3 cellular contexts compared by ENCODE assay signal in the genomic region with DNA sequence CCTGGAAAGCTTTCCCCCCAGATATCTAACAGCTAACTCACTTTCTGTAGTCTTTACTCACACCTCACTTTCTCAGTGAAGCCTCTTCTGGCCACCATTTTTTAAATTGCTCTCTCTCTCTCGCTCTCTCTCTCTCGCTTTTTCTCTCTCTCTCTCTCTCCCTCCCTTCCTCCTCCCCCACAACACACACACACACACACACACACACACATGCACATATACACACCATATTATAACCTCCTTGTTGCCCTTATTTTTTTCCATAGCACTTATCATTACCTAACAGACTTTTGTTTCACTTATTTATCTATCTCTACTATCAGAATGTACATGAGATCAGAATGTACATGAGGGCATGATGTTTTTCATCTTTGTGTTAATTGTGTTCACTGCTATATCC.
TF ChIP-seq lines count a peak whose summit lies in the region.

No MANE protein-coding gene starts in this region.

TF ChIP-seq in GM23338, 12 proteins besides CTCF, POLR2A, EP300 and RAD21 (continues in another document):
- TF ChIP-seq JUNB (IDR thresholded peaks at IDR 0.05; ENCODE audit: unreplicated experiment) = no peak
- TF ChIP-seq POLR2AphosphoS5 (IDR thresholded peaks at IDR 0.05; ENCODE audit: low read depth) = no peak
- TF ChIP-seq, protein P1, sequence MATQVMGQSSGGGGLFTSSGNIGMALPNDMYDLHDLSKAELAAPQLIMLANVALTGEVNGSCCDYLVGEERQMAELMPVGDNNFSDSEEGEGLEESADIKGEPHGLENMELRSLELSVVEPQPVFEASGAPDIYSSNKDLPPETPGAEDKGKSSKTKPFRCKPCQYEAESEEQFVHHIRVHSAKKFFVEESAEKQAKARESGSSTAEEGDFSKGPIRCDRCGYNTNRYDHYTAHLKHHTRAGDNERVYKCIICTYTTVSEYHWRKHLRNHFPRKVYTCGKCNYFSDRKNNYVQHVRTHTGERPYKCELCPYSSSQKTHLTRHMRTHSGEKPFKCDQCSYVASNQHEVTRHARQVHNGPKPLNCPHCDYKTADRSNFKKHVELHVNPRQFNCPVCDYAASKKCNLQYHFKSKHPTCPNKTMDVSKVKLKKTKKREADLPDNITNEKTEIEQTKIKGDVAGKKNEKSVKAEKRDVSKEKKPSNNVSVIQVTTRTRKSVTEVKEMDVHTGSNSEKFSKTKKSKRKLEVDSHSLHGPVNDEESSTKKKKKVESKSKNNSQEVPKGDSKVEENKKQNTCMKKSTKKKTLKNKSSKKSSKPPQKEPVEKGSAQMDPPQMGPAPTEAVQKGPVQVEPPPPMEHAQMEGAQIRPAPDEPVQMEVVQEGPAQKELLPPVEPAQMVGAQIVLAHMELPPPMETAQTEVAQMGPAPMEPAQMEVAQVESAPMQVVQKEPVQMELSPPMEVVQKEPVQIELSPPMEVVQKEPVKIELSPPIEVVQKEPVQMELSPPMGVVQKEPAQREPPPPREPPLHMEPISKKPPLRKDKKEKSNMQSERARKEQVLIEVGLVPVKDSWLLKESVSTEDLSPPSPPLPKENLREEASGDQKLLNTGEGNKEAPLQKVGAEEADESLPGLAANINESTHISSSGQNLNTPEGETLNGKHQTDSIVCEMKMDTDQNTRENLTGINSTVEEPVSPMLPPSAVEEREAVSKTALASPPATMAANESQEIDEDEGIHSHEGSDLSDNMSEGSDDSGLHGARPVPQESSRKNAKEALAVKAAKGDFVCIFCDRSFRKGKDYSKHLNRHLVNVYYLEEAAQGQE (IDR thresholded peaks at IDR 0.05; ENCODE audit: unreplicated experiment) = no peak
- TF ChIP-seq ZNF114 (CRISPR knock-in tag; IDR thresholded peaks at IDR 0.05) = no peak
- TF ChIP-seq ZNF331 (CRISPR knock-in tag; IDR thresholded peaks at IDR 0.05; ENCODE audit: low read depth) = no peak
- no peak for TF ChIP-seq EZH2 (IDR thresholded peaks at IDR 0.05; ENCODE audit: low read depth, unreplicated experiment)
- TF ChIP-seq CREB1 (CRISPR knock-in tag; IDR thresholded peaks at IDR 0.05; ENCODE audit: low read depth) = no peak
- TF ChIP-seq STAT1 (IDR thresholded peaks at IDR 0.05; ENCODE audit: unreplicated experiment) = no peak

TF ChIP-seq in IMR-90, 13 proteins besides CTCF, POLR2A, EP300 and RAD21:
- TF ChIP-seq RCOR1 (IDR thresholded peaks at IDR 0.05; ENCODE audit: insufficient replicate concordance, low read length) (no peak), MAZ (IDR thresholded peaks at IDR 0.05; ENCODE audit: borderline replicate concordance, low read depth, low read length) (no peak), SMC3 (IDR thresholded peaks at IDR 0.05; ENCODE audit: low read depth, low read length) (no peak), NFE2L2 (IDR thresholded peaks at IDR 0.05; ENCODE audit: low read depth, low read length) (no peak), MXI1 (IDR thresholded peaks at IDR 0.05; ENCODE audit: borderline replicate concordance, low read depth, low read length) (no peak), CHD1 (IDR thresholded peaks at IDR 0.05; ENCODE audit: low read depth, low read length) (no peak), BHLHE40 (IDR thresholded peaks at IDR 0.05; ENCODE audit: low read depth, low read length) (no peak), RFX5 (IDR thresholded peaks at IDR 0.05; ENCODE audit: low read depth, low read length) (no peak), FOS (IDR thresholded peaks at IDR 0.05; ENCODE audit: low read depth, low read length) (no peak)
- TF ChIP-seq, protein P2, sequence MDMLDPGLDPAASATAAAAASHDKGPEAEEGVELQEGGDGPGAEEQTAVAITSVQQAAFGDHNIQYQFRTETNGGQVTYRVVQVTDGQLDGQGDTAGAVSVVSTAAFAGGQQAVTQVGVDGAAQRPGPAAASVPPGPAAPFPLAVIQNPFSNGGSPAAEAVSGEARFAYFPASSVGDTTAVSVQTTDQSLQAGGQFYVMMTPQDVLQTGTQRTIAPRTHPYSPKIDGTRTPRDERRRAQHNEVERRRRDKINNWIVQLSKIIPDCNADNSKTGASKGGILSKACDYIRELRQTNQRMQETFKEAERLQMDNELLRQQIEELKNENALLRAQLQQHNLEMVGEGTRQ (IDR thresholded peaks at IDR 0.05; ENCODE audit: low read depth, low read length) = no peak

TF ChIP-seq in H1, 55 proteins besides CTCF, POLR2A, EP300 and RAD21:
- no peak for TF ChIP-seq ASH2L (IDR thresholded peaks at IDR 0.05; ENCODE audit: low read length)
- no peak for TF ChIP-seq TAF7 (optimal IDR thresholded peaks at IDR 0.05; ENCODE audit: borderline replicate concordance, low read depth, low read length)
- TF ChIP-seq TCF12 (IDR thresholded peaks at IDR 0.05; ENCODE audit: low read depth, low read length) = no peak
- TF ChIP-seq, protein P3, sequence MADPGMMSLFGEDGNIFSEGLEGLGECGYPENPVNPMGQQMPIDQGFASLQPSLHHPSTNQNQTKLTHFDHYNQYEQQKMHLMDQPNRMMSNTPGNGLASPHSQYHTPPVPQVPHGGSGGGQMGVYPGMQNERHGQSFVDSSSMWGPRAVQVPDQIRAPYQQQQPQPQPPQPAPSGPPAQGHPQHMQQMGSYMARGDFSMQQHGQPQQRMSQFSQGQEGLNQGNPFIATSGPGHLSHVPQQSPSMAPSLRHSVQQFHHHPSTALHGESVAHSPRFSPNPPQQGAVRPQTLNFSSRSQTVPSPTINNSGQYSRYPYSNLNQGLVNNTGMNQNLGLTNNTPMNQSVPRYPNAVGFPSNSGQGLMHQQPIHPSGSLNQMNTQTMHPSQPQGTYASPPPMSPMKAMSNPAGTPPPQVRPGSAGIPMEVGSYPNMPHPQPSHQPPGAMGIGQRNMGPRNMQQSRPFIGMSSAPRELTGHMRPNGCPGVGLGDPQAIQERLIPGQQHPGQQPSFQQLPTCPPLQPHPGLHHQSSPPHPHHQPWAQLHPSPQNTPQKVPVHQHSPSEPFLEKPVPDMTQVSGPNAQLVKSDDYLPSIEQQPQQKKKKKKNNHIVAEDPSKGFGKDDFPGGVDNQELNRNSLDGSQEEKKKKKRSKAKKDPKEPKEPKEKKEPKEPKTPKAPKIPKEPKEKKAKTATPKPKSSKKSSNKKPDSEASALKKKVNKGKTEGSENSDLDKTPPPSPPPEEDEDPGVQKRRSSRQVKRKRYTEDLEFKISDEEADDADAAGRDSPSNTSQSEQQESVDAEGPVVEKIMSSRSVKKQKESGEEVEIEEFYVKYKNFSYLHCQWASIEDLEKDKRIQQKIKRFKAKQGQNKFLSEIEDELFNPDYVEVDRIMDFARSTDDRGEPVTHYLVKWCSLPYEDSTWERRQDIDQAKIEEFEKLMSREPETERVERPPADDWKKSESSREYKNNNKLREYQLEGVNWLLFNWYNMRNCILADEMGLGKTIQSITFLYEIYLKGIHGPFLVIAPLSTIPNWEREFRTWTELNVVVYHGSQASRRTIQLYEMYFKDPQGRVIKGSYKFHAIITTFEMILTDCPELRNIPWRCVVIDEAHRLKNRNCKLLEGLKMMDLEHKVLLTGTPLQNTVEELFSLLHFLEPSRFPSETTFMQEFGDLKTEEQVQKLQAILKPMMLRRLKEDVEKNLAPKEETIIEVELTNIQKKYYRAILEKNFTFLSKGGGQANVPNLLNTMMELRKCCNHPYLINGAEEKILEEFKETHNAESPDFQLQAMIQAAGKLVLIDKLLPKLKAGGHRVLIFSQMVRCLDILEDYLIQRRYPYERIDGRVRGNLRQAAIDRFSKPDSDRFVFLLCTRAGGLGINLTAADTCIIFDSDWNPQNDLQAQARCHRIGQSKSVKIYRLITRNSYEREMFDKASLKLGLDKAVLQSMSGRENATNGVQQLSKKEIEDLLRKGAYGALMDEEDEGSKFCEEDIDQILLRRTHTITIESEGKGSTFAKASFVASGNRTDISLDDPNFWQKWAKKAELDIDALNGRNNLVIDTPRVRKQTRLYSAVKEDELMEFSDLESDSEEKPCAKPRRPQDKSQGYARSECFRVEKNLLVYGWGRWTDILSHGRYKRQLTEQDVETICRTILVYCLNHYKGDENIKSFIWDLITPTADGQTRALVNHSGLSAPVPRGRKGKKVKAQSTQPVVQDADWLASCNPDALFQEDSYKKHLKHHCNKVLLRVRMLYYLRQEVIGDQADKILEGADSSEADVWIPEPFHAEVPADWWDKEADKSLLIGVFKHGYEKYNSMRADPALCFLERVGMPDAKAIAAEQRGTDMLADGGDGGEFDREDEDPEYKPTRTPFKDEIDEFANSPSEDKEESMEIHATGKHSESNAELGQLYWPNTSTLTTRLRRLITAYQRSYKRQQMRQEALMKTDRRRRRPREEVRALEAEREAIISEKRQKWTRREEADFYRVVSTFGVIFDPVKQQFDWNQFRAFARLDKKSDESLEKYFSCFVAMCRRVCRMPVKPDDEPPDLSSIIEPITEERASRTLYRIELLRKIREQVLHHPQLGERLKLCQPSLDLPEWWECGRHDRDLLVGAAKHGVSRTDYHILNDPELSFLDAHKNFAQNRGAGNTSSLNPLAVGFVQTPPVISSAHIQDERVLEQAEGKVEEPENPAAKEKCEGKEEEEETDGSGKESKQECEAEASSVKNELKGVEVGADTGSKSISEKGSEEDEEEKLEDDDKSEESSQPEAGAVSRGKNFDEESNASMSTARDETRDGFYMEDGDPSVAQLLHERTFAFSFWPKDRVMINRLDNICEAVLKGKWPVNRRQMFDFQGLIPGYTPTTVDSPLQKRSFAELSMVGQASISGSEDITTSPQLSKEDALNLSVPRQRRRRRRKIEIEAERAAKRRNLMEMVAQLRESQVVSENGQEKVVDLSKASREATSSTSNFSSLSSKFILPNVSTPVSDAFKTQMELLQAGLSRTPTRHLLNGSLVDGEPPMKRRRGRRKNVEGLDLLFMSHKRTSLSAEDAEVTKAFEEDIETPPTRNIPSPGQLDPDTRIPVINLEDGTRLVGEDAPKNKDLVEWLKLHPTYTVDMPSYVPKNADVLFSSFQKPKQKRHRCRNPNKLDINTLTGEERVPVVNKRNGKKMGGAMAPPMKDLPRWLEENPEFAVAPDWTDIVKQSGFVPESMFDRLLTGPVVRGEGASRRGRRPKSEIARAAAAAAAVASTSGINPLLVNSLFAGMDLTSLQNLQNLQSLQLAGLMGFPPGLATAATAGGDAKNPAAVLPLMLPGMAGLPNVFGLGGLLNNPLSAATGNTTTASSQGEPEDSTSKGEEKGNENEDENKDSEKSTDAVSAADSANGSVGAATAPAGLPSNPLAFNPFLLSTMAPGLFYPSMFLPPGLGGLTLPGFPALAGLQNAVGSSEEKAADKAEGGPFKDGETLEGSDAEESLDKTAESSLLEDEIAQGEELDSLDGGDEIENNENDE (IDR thresholded peaks at IDR 0.05; ENCODE audit: insufficient replicate concordance, low read length) = no peak
- no peak for TF ChIP-seq CBX8 (IDR thresholded peaks at IDR 0.05; ENCODE audit: borderline replicate concordance, low read depth, low read length)
- TF ChIP-seq RXRA (IDR thresholded peaks at IDR 0.05; ENCODE audit: insufficient read depth, low read depth, low read length) = no peak
- TF ChIP-seq POLR2AphosphoS5 (IDR thresholded peaks at IDR 0.05; ENCODE audit: low read depth, low read length) = no peak
- TF ChIP-seq BCL11A (IDR thresholded peaks at IDR 0.05; ENCODE audit: low read depth in 2 of 2, low read length in 2 of 2) = no peak
- TF ChIP-seq RNF2 (IDR thresholded peaks at IDR 0.05; ENCODE audit: borderline replicate concordance, low read depth, low read length, missing control alignments, poor library complexity, severe bottlenecking) = no peak
- no peak for TF ChIP-seq CREB1 (IDR thresholded peaks at IDR 0.05)
- no peak for TF ChIP-seq KDM5A (IDR thresholded peaks at IDR 0.05; ENCODE audit: low read length)
